In the genomic region with DNA sequence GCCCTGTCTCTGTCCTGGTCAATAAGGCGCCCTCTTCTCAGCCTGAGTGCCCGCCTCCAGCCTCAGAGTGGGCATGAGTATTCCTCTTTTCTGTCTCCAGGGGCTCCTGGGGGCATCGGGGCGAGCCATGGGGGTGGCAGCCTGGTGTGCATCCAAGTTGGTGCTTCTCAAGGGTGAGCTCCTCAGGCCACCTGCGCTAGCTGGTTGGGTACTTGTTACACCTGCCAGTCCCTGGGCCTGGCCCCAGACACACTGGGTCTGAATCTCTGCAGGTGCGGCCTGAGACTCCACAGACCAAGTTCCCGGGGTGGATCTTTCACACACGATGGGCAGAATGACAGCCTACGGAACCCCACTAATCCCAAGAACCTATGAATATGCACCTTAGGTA, we compare ENCODE assay signal across 23 cellular contexts.
"Had no signal": no experiment of that assay in that cellular context is flagged by ENCODE, and none has a peak within 500 bp of the region (broad histone marks: within the 10 kb centered on the region; RNA-seq: fewer than 3 reads in every experiment).

No MANE protein-coding gene starts in this region.

- ATAC-seq: gastroesophageal sphincter; left ventricle myocardium superior; natural killer cell treated with Interleukin-12 subunit alpha and Interleukin-12 subunit beta and Interleukin-15 and Interleukin-18, amount 100 ng/mL, for 72 hours; right lobe of liver; stimulated activated effector memory CD8-positive, alpha-beta T cell treated with anti-CD3 and anti-CD28 coated beads, Interleukin-12 subunit alpha, Interleukin-12 subunit beta, amount 100 ng/mL, for 72 hours; stimulated activated naive CD8-positive, alpha-beta T cell treated with anti-CD3 and anti-CD28 coated beads, Interleukin-15, amount 100 ng/mL, for 72 hours had no signal

- H3K27me3 ChIP-seq: right lobe of liver, vagina had no signal

- FAIRE-seq: bronchial epithelial cell, islet of Langerhans, small intestine, TTC549 had no signal

- H3K4me1 ChIP-seq: right lobe of liver, vagina had no signal

- H3K9me3 ChIP-seq: gastroesophageal sphincter, right lobe of liver, suprapubic skin, transverse colon, vagina had no signal

- H3K27ac ChIP-seq: gastroesophageal sphincter, right lobe of liver, suprapubic skin, transverse colon, vagina had no signal

- H3K4me3 ChIP-seq: gastroesophageal sphincter, right lobe of liver, suprapubic skin, transverse colon, vagina had no signal

- H3K36me3 ChIP-seq: gastroesophageal sphincter, right lobe of liver, suprapubic skin, transverse colon, vagina had no signal

- DNase-seq: activated CD4-positive, alpha-beta T cell treated with anti-CD3 and anti-CD28 coated beads for 1 hour; activated CD4-positive, alpha-beta T cell treated with anti-CD3 and anti-CD28 coated beads, Interleukin-2, amount 50 U/mL, for 4 hours; activated effector memory CD4-positive, alpha-beta T cell treated with anti-CD3 and anti-CD28 coated beads, Interleukin-2, amount 50 U/mL, for 16 hours; activated naive CD4-positive, alpha-beta T cell treated with anti-CD3 and anti-CD28 coated beads, Interleukin-2, amount 10 ng/mL, durations not matched to agents 7 days and 5 days; activated T-cell treated with anti-CD3 and anti-CD28 coated beads for 4 hours; amygdala; cerebellar nuclear complex; cortex of kidney; left ventricle myocardium superior; midbrain; right lobe of liver; stimulated activated CD4-positive, alpha-beta T cell treated with anti-CD3 and anti-CD28 coated beads, Interleukin-2, amount 100 ng/mL, for 24 hours; stimulated activated naive CD8-positive, alpha-beta T cell treated with anti-CD3 and anti-CD28 coated beads, Interleukin-15, amount 100 ng/mL, for 72 hours had no signal
